In the genomic region with DNA sequence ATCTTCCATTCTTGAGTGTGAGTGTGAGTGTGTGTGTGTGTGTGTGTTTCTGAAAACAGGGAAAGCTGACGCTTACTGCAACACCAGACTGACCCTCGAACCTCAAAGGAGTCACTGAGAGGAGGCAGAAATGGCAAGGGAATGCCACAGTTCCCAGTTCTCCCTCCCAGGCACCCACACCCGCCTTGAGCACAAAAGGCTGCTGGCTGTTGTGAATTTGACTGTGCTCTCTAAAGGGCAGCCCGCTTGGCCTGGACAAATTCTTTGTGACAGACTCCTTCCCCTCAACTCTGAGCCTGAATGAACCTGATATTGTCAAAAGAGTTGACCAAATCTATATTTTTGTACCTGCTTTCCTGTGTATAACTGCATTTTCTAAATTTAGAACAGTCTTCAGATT, we compare ENCODE assay signal across 1 cellular context.
TF ChIP-seq lines count a peak whose summit lies in the region.

No MANE protein-coding gene starts in this region.

TF ChIP-seq in GM23338, 12 proteins besides CTCF, POLR2A, EP300 and RAD21 (continued from another document):
- TF ChIP-seq, protein P1, sequence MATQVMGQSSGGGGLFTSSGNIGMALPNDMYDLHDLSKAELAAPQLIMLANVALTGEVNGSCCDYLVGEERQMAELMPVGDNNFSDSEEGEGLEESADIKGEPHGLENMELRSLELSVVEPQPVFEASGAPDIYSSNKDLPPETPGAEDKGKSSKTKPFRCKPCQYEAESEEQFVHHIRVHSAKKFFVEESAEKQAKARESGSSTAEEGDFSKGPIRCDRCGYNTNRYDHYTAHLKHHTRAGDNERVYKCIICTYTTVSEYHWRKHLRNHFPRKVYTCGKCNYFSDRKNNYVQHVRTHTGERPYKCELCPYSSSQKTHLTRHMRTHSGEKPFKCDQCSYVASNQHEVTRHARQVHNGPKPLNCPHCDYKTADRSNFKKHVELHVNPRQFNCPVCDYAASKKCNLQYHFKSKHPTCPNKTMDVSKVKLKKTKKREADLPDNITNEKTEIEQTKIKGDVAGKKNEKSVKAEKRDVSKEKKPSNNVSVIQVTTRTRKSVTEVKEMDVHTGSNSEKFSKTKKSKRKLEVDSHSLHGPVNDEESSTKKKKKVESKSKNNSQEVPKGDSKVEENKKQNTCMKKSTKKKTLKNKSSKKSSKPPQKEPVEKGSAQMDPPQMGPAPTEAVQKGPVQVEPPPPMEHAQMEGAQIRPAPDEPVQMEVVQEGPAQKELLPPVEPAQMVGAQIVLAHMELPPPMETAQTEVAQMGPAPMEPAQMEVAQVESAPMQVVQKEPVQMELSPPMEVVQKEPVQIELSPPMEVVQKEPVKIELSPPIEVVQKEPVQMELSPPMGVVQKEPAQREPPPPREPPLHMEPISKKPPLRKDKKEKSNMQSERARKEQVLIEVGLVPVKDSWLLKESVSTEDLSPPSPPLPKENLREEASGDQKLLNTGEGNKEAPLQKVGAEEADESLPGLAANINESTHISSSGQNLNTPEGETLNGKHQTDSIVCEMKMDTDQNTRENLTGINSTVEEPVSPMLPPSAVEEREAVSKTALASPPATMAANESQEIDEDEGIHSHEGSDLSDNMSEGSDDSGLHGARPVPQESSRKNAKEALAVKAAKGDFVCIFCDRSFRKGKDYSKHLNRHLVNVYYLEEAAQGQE (IDR thresholded peaks at IDR 0.05; ENCODE audit: unreplicated experiment), result no peak
- TF ChIP-seq, protein P2, sequence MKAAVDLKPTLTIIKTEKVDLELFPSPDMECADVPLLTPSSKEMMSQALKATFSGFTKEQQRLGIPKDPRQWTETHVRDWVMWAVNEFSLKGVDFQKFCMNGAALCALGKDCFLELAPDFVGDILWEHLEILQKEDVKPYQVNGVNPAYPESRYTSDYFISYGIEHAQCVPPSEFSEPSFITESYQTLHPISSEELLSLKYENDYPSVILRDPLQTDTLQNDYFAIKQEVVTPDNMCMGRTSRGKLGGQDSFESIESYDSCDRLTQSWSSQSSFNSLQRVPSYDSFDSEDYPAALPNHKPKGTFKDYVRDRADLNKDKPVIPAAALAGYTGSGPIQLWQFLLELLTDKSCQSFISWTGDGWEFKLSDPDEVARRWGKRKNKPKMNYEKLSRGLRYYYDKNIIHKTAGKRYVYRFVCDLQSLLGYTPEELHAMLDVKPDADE (IDR thresholded peaks at IDR 0.05), result no peak
- TF ChIP-seq ZNF331 (CRISPR knock-in tag; IDR thresholded peaks at IDR 0.05; ENCODE audit: low read depth) (no peak), JUNB (IDR thresholded peaks at IDR 0.05; ENCODE audit: unreplicated experiment) (no peak), POLR2AphosphoS5 (IDR thresholded peaks at IDR 0.05; ENCODE audit: low read depth) (no peak)
TF ChIP-seq in GM23338: peak in this region for 0.
